Comparison of ENCODE assay signal across 1 cellular context in genomic region chr1:153352523-153352922, GRCh38.
TF ChIP-seq lines count a peak whose summit lies in the region.

No MANE protein-coding gene starts in this region.

TF ChIP-seq in endothelial cell of umbilical vein, 7 proteins besides CTCF, POLR2A, EP300 and RAD21 (continued from another document):
- TF ChIP-seq MAX (IDR thresholded peaks at IDR 0.05; ENCODE audit: insufficient read depth, insufficient read length), result no peak
TF ChIP-seq in endothelial cell of umbilical vein: peak in this region for 0.
